ENCODE assay signal across 9 cellular contexts in genomic region chr20:54103067-54103761, GRCh38. TPM values are rescaled to one million over a fixed set of nuclear protein-coding genes. Genes with fewer than 3 reads are reported as not detected.
DNase-seq lines count a peak whose midpoint lies in the region; ATAC-seq and TF ChIP-seq lines count a peak whose summit lies in the region.
"Had no signal": no experiment of that assay in that cellular context is flagged by ENCODE, and none has a peak within 500 bp of the region (broad histone marks: within the 10 kb centered on the region; RNA-seq: fewer than 3 reads in every experiment).

No MANE protein-coding gene starts in this region.

- ATAC-seq in GM19324 (IDR thresholded peaks at IDR 0.05; ENCODE audit: low FRiP score, unreplicated experiment) (peak; percentile 58), HG03439 (IDR thresholded peaks at IDR 0.05; ENCODE audit: unreplicated experiment) (peak; percentile 75), HG02588 (IDR thresholded peaks at IDR 0.05; ENCODE audit: unreplicated experiment) (no peak)

- H3K9me3 ChIP-seq in prostate gland, result no peaks in the 10 kb centered on the region

- peaks cover 3% of the 10 kb centered on the region for H3K4me1 Mint-ChIP-seq in glutamatergic neuron (ENCODE audit: low read depth, unreplicated experiment)

- H3K9me3 Mint-ChIP-seq in glutamatergic neuron (ENCODE audit: unreplicated experiment), result peaks cover 2% of the 10 kb centered on the region
- H3K9me3 Mint-ChIP-seq: dendritic cell treated with granulocyte-macrophage colony-stimulating factor and Interleukin-4, amounts not matched to agents 40 ng/mL and 50 ng/mL, for 4 days had no signal

- H3K27me3 Mint-ChIP-seq in glutamatergic neuron (ENCODE audit: unreplicated experiment), result peaks cover 1% of the 10 kb centered on the region
- H3K27me3 Mint-ChIP-seq: dendritic cell treated with granulocyte-macrophage colony-stimulating factor and Interleukin-4, amounts not matched to agents 40 ng/mL and 50 ng/mL, for 4 days had no signal

- intact Hi-C loops in prostate gland (cut with DNase I), result no loop called here

- H3K4me3 Mint-ChIP-seq in glutamatergic neuron (ENCODE audit: unreplicated experiment), result no peak overlapping the region
- H3K4me3 Mint-ChIP-seq: dendritic cell treated with granulocyte-macrophage colony-stimulating factor and Interleukin-4, amounts not matched to agents 40 ng/mL and 50 ng/mL, for 4 days had no signal

- H3K27ac Mint-ChIP-seq in glutamatergic neuron (ENCODE audit: unreplicated experiment), result no peak overlapping the region
- H3K27ac Mint-ChIP-seq: dendritic cell treated with granulocyte-macrophage colony-stimulating factor and Interleukin-4, amounts not matched to agents 40 ng/mL and 50 ng/mL, for 4 days had no signal

- TF ChIP-seq CTCF in glutamatergic neuron (IDR thresholded peaks at IDR 0.05; ENCODE audit: partially characterized antibody, unreplicated experiment), result peak; percentile 90
- TF ChIP-seq CTCF in prostate gland (IDR thresholded peaks at IDR 0.05), result peak; percentile 38 to 65 (median 56)

- no peaks in the 10 kb centered on the region for H3K36me3 Mint-ChIP-seq in glutamatergic neuron (ENCODE audit: unreplicated experiment)

- DNase-seq in COLO829 (ENCODE audit: low spot score) (peak; percentile 89), RKO (ENCODE audit: low spot score) (peak; percentile 63), glutamatergic neuron (peak; percentile 92), prostate gland (ENCODE audit: low spot score) (peak; percentile 56)
- DNase-seq in activated T-helper 9 cell treated with anti-CD3 and anti-CD28 coated beads, Interleukin-2, amount 50 U/mL, for 16 hours (ENCODE audit: low read depth), result peak; percentile 56

- no peaks in the 10 kb centered on the region for H3K36me3 ChIP-seq in prostate gland

- no peaks in the 10 kb centered on the region for H3K4me1 ChIP-seq in prostate gland (replicated peaks)

- 48% methylated on average over 11 of the region's 11 CpGs for WGBS in prostate gland

- H3K27me3 ChIP-seq in prostate gland (replicated peaks; ENCODE audit: insufficient read depth), result no peaks in the 10 kb centered on the region

- H3K4me3 ChIP-seq in prostate gland, result no peak overlapping the region

- no peak for TF ChIP-seq POLR2A in prostate gland (IDR thresholded peaks at IDR 0.05)

- no peak overlapping the region for H3K27ac ChIP-seq in prostate gland

RNA-seq across cellular contexts. Expression of gene BCAS1, which starts 32.8 kb away (rescaled TPM):
- 0.32 TPM for total RNA-seq in glutamatergic neuron (ENCODE audit: unreplicated experiment)
- 10 to 100 TPM; 32.0 to 58.6 TPM for total RNA-seq in prostate gland

Comparison
In these comparisons a context has a peak if more than half of its experiments do, and no peak if none do; other contexts are left out.
1. RNA of gene BCAS1, which starts 32.8 kb away (total RNA-seq): 32.0 to 58.6 TPM in prostate gland; 0.32 TPM in glutamatergic neuron (single experiment); every median in the first group is over 10 times any median in the second.
2. Peak in every context shown above with its lines, with median percentiles within 50 percentile points of each other: DNase-seq.